ENCODE assay signal across 8 cellular contexts in genomic region chr9:15959663-15960062, GRCh38.
"Had no signal": no experiment of that assay in that cellular context is flagged by ENCODE, and none has a peak within 500 bp of the region (broad histone marks: within the 10 kb centered on the region; RNA-seq: fewer than 3 reads in every experiment).

No MANE protein-coding gene starts in this region.

- H2AFZ ChIP-seq: GM23338 had no signal

- DNase-seq: H9, HCEC 1CT, Karpas-422, KBM-7 had no signal

- H3K27ac ChIP-seq: HL-60, KMS-11 had no signal

- ATAC-seq: GM23338, HepG2 had no signal

- H3K4me3 ChIP-seq: GM23338 had no signal

- H3K4me2 ChIP-seq: GM23338, KMS-11 had no signal

- H3K9ac ChIP-seq: KMS-11 had no signal
